ENCODE assay signal across 1 cellular context in genomic region chr9:133118568-133118967, GRCh38.
TF ChIP-seq lines count a peak whose summit lies in the region.

No MANE protein-coding gene starts in this region.

TF ChIP-seq in WTC11, 78 proteins besides CTCF, POLR2A, EP300 and RAD21 (continued from another document):
- TF ChIP-seq AFF4 (CRISPR knock-in tag; IDR thresholded peaks at IDR 0.05; ENCODE audit: borderline replicate concordance) (no peak), ZNF423 (CRISPR knock-in tag; IDR thresholded peaks at IDR 0.05) (no peak), TEAD4 (CRISPR knock-in tag; IDR thresholded peaks at IDR 0.05) (no peak)
- TF ChIP-seq, protein P1, sequence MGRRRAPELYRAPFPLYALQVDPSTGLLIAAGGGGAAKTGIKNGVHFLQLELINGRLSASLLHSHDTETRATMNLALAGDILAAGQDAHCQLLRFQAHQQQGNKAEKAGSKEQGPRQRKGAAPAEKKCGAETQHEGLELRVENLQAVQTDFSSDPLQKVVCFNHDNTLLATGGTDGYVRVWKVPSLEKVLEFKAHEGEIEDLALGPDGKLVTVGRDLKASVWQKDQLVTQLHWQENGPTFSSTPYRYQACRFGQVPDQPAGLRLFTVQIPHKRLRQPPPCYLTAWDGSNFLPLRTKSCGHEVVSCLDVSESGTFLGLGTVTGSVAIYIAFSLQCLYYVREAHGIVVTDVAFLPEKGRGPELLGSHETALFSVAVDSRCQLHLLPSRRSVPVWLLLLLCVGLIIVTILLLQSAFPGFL (CRISPR knock-in tag; IDR thresholded peaks at IDR 0.05; ENCODE audit: borderline replicate concordance) = no peak
